10 cellular contexts compared by ENCODE assay signal in genomic region chr19:2923510-2923909, GRCh38. TPM values are rescaled to one million over a fixed set of nuclear protein-coding genes. Genes with fewer than 3 reads are reported as not detected.
DNase-seq lines count a peak whose midpoint lies in the region; ATAC-seq and TF ChIP-seq lines count a peak whose summit lies in the region.
"Had no signal": no experiment of that assay in that cellular context is flagged by ENCODE, and none has a peak within 500 bp of the region (broad histone marks: within the 10 kb centered on the region; RNA-seq: fewer than 3 reads in every experiment).

No MANE protein-coding gene starts in this region.

- peaks cover 0 to 17% (median 0%) of the 10 kb centered on the region in 11 experiments; a peak in 2 of 22 replicates for H4K20me1 ChIP-seq in BLaER1 treated with 17β-estradiol and CSF1 and Interleukin-3, amounts not matched to agents 10 nM and 100 nM

- peak; percentile 88 for DNase-seq in NCI-H2171 treated with DMSO at 0.1 percent for 48 hours (lab: John Stamatoyannopoulos, UW)
- peak; percentile 90 for DNase-seq in fibroblast of the aortic adventitia (ENCODE audit: low read depth)
- DNase-seq in SW480 (ENCODE audit: low spot score), result no peak
- DNase-seq: activated T-cell treated with anti-CD3 and anti-CD28 coated beads, Interleukin-2, amount 50 U/mL, for 24 hours; effector memory CD8-positive, alpha-beta T cell had no signal

- H3K9ac ChIP-seq in BLaER1 treated with 17β-estradiol and CSF1 and Interleukin-3, amounts not matched to agents 10 nM and 100 nM, result no peak overlapping the region

- no peak for ATAC-seq in HG03342 (IDR thresholded peaks at IDR 0.05; ENCODE audit: unreplicated experiment)
- ATAC-seq in HG03565 (IDR thresholded peaks at IDR 0.05; ENCODE audit: unreplicated experiment), result no peak
- ATAC-seq: effector memory CD8-positive, alpha-beta T cell had no signal

- H3K27me3 ChIP-seq in BLaER1 treated with 17β-estradiol and CSF1 and Interleukin-3, amounts not matched to agents 10 nM and 100 nM, result peaks cover 0 to 15% (median 0%) of the 10 kb centered on the region in 11 experiments; a peak in 6 of 22 replicates
- H3K27me3 ChIP-seq: SJCRH30 had no signal

- H3K9me3 ChIP-seq in BLaER1 treated with 17β-estradiol and CSF1 and Interleukin-3, amounts not matched to agents 10 nM and 100 nM (replicated peaks in 1 of 11), result peaks cover 42 to 70% (median 46%) of the 10 kb centered on the region in 11 experiments
- H3K9me3 ChIP-seq: SJCRH30 had no signal

- H3K27ac ChIP-seq in BLaER1 treated with 17β-estradiol and CSF1 and Interleukin-3, amounts not matched to agents 10 nM and 100 nM, result no peak overlapping the region; a peak in 1 of 22 replicates
- H3K27ac ChIP-seq: SJCRH30 had no signal

- H3K4me2 ChIP-seq in BLaER1 treated with 17β-estradiol and CSF1 and Interleukin-3, amounts not matched to agents 10 nM and 100 nM, result peak overlapping the region in 8 of 11 experiments; percentile 45 to 84 (median 68); a peak in 16 of 22 replicates

- TF ChIP-seq CTCF in fibroblast of the aortic adventitia (IDR thresholded peaks at IDR 0.05; ENCODE audit: insufficient read depth, low read length), result no peak

- no peak overlapping the region for H3K4me3 ChIP-seq in BLaER1 treated with 17β-estradiol and CSF1 and Interleukin-3, amounts not matched to agents 10 nM and 100 nM
- H3K4me3 ChIP-seq in fibroblast of the aortic adventitia (ENCODE audit: low read depth, low read length), result no peak overlapping the region
- H3K4me3 ChIP-seq: SJCRH30 had no signal

- peaks cover 10 to 59% (median 48%) of the 10 kb centered on the region in 10 experiments; a peak in 16 of 20 replicates for H3K4me1 ChIP-seq in BLaER1 treated with 17β-estradiol and CSF1 and Interleukin-3, amounts not matched to agents 10 nM and 100 nM
- H3K4me1 ChIP-seq: SJCRH30 had no signal

- H3K36me3 ChIP-seq in BLaER1 treated with 17β-estradiol and CSF1 and Interleukin-3, amounts not matched to agents 10 nM and 100 nM, result peaks cover 17 to 39% (median 34%) of the 10 kb centered on the region in 11 experiments

RNA-seq across cellular contexts. Expression of gene ZNF77, which starts 21.3 kb away (rescaled TPM):
- total RNA-seq in fibroblast of the aortic adventitia (ENCODE audit: low replicate concordance), result 5.5 and 7.8 TPM in 2 replicates

RNA-seq across cellular contexts. Expression of gene ZNF57, which starts 22.8 kb away (rescaled TPM):
- total RNA-seq in fibroblast of the aortic adventitia (ENCODE audit: low replicate concordance), result 3.4 and 4.8 TPM in 2 replicates

RNA-seq across cellular contexts. Expression of gene TLE6, which starts 53.9 kb away (rescaled TPM):
- 0.18 TPM in 1 of 2 replicates, not detected in the other for total RNA-seq in fibroblast of the aortic adventitia (ENCODE audit: low replicate concordance)

RNA-seq across cellular contexts. Expression of gene ZNF556, which starts 56.4 kb away (rescaled TPM):
- 0.08 TPM in 1 of 2 replicates, not detected in the other for total RNA-seq in fibroblast of the aortic adventitia (ENCODE audit: low replicate concordance)
- total RNA-seq: mesenteric fat pad had no signal
